21 cellular contexts compared by ENCODE assay signal in the genomic region with DNA sequence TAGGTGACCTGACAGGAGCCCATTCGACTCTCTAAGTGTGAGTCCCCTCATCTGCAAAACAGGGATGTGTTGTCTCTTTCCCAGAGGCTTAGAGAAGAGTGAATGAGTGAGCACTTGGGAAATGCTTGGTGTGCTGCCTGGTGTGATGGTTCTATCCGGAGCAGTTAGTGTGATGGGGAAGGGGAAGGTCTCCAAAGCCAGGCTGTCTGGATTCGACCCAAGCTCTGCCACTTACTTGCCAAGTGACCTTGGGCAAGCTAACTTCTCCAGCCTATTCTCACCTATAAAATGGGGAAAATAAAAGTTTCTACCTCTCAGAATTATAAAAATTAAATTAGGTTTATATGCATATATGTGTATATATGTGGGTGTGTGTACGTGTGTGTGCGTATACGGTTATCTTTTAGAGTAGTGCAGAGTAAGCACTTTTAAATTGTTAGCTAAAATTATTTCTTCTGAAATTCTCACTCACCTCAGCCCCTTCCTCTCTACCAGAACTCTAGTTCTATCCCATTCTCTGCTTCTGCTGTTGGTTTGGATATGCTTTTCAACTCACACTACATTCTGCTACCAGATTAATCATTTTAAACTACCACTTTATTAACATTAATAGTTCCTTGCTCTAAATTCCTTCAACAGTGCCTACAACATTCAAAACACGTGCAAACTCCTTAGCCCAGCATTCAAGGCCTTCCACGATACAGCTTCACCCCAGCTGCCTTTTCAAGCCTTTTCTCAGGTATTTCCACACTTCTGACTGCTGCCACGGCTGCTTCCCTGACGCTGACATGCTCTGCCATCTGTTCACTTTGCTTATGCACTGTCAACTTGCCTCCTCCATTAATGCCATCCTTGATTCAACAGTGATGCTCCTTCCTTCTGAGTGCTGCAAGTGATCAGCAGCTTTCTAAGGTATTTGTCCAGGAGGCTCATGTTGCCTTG. TPM values are rescaled to one million over a fixed set of nuclear protein-coding genes. Genes with fewer than 3 reads are reported as not detected.
DNase-seq lines count a peak whose midpoint lies in the region; ATAC-seq and TF ChIP-seq lines count a peak whose summit lies in the region.
"Had no signal": no experiment of that assay in that cellular context is flagged by ENCODE, and none has a peak within 500 bp of the region (broad histone marks: within the 10 kb centered on the region; RNA-seq: fewer than 3 reads in every experiment).

No MANE protein-coding gene starts in this region.

- H3K4ac ChIP-seq in neuronal stem cell (ENCODE audit: low read length) = no peak overlapping the region

- no peak overlapping the region for H3K4me3 Mint-ChIP-seq in CD8-positive, alpha-beta memory T cell
- H3K4me3 Mint-ChIP-seq in central memory CD8-positive, alpha-beta T cell = no peak overlapping the region
- H3K4me3 Mint-ChIP-seq: activated CD4-positive, alpha-beta T cell treated with anti-CD3 and anti-CD28 coated beads for 36 hours; activated naive CD8-positive, alpha-beta T cell treated with anti-CD3 and anti-CD28 coated beads, Interleukin-2, amount 10 ng/mL, durations not matched to agents 7 days and 5 days had no signal

- H4K91ac ChIP-seq in neuronal stem cell (ENCODE audit: low read depth, low read length, poor library complexity) = no peak overlapping the region

- H2BK12ac ChIP-seq in neuronal stem cell (ENCODE audit: low read length) = no peak overlapping the region

- peaks cover 13 to 80% (median 39%) of the 10 kb centered on the region in 3 donors for H3K36me3 Mint-ChIP-seq in CD8-positive, alpha-beta memory T cell
- H3K36me3 Mint-ChIP-seq in central memory CD8-positive, alpha-beta T cell (ENCODE audit: insufficient read depth) = peaks cover 56% of the 10 kb centered on the region

- H3K27me3 Mint-ChIP-seq in CD8-positive, alpha-beta memory T cell = no peaks in the 10 kb centered on the region
- no peaks in the 10 kb centered on the region for H3K27me3 Mint-ChIP-seq in central memory CD8-positive, alpha-beta T cell
- H3K27me3 Mint-ChIP-seq: activated CD4-positive, alpha-beta T cell treated with anti-CD3 and anti-CD28 coated beads for 36 hours; activated naive CD8-positive, alpha-beta T cell treated with anti-CD3 and anti-CD28 coated beads, Interleukin-2, amount 10 ng/mL, durations not matched to agents 7 days and 5 days had no signal

- H3K27me3 ChIP-seq in CD8-positive, alpha-beta memory T cell (ENCODE audit: insufficient read depth, low read length, poor library complexity, severe bottlenecking) = no peaks in the 10 kb centered on the region
- H3K27me3 ChIP-seq in neuronal stem cell (ENCODE audit: control insufficient read depth in 3 of 3, insufficient read depth in 3 of 3, low read depth in 1 of 3, low read length in 3 of 3) = no peaks in the 10 kb centered on the region
- no peaks in the 10 kb centered on the region for H3K27me3 ChIP-seq in Peyer's patch
- H3K27me3 ChIP-seq: spleen, tibial artery had no signal

- H3K4me3 ChIP-seq in CD8-positive, alpha-beta memory T cell (ENCODE audit: low read length) = no peak overlapping the region
- H3K4me3 ChIP-seq in HEK293 (ENCODE audit: low read depth, low read length) = no peak overlapping the region
- no peak overlapping the region for H3K4me3 ChIP-seq in neuronal stem cell (ENCODE audit: low read length in 2 of 2)
- no peak overlapping the region for H3K4me3 ChIP-seq in Peyer's patch
- H3K4me3 ChIP-seq: spleen, tibial artery had no signal

- ATAC-seq in central memory CD8-positive, alpha-beta T cell (replicated peaks; ENCODE audit: extremely low read depth, poor library complexity, severe bottlenecking) = no peak
- ATAC-seq in HG03520 (IDR thresholded peaks at IDR 0.05; ENCODE audit: unreplicated experiment) = no peak
- ATAC-seq: activated CD4-positive, alpha-beta T cell treated with anti-CD3 and anti-CD28 coated beads for 36 hours had no signal

- no peak overlapping the region for H2AK5ac ChIP-seq in neuronal stem cell (ENCODE audit: low read depth, low read length)

- TF ChIP-seq POLR2A in Peyer's patch (IDR thresholded peaks at IDR 0.05) = no peak

- H3K4me1 Mint-ChIP-seq in CD8-positive, alpha-beta memory T cell = peaks cover 18 to 41% (median 37%) of the 10 kb centered on the region in 3 donors
- H3K4me1 Mint-ChIP-seq in central memory CD8-positive, alpha-beta T cell = peaks cover 27% of the 10 kb centered on the region

- H3K27ac Mint-ChIP-seq in CD8-positive, alpha-beta memory T cell = peak overlapping the region in 5 of 8 donors; percentile 1 to 64 (median 60)
- peak overlapping the region; percentile 11 for H3K27ac Mint-ChIP-seq in central memory CD8-positive, alpha-beta T cell (ENCODE audit: low read depth)
- H3K27ac Mint-ChIP-seq: activated CD4-positive, alpha-beta T cell treated with anti-CD3 and anti-CD28 coated beads for 36 hours; activated naive CD8-positive, alpha-beta T cell treated with anti-CD3 and anti-CD28 coated beads, Interleukin-2, amount 10 ng/mL, durations not matched to agents 7 days and 5 days had no signal

- H3K9me3 Mint-ChIP-seq in CD8-positive, alpha-beta memory T cell = no peaks in the 10 kb centered on the region
- no peaks in the 10 kb centered on the region for H3K9me3 Mint-ChIP-seq in central memory CD8-positive, alpha-beta T cell
- H3K9me3 Mint-ChIP-seq: activated naive CD8-positive, alpha-beta T cell treated with anti-CD3 and anti-CD28 coated beads, Interleukin-2, amount 10 ng/mL, durations not matched to agents 7 days and 5 days had no signal

- no peak overlapping the region for H3K18ac ChIP-seq in neuronal stem cell (ENCODE audit: low read length)

- WGBS in neuronal stem cell (ENCODE audit: extremely low coverage in 2 of 2, insufficient read length in 2 of 2, insufficient replicate concordance in 1 of 2), 2 donors = 100% methylated on average over 1 of the region's 10 CpGs; no CpG with 5 or more reads in 1 of the 2 donors

- no peak overlapping the region for H3K14ac ChIP-seq in neuronal stem cell (ENCODE audit: low read length)

- CTCF ChIA-PET in CD8-positive, alpha-beta memory T cell (lab: Charles Lee) = interaction anchor here (1.2 to 1.9 kb wide), 2 partner anchors 9 to 94 kb away, joined by 3 to 6 read pairs; no protein-coding TSS in a partner anchor
- CTCF ChIA-PET in HEK293 (lab: Yijun Ruan, JAX) = interaction anchor here (0.6 to 1.5 kb wide), 2 partner anchors 412 to 715 kb away, joined by 3 to 6 read pairs; no protein-coding TSS in a partner anchor

- no peaks in the 10 kb centered on the region for H3K9me3 ChIP-seq in CD8-positive, alpha-beta memory T cell (ENCODE audit: low read length)
- H3K9me3 ChIP-seq in HEK293 (ENCODE audit: control insufficient read depth, insufficient read depth, low read depth, low read length) (no peaks in the 10 kb centered on the region), neuronal stem cell (replicated peaks in 1 of 2; ENCODE audit: control insufficient read depth in 2 of 2, insufficient read depth in 1 of 2, low read depth in 1 of 2, low read length in 2 of 2) (no peaks in the 10 kb centered on the region), Peyer's patch (no peaks in the 10 kb centered on the region)
- H3K9me3 ChIP-seq: SK-N-SH, spleen, tibial artery had no signal

- no peak overlapping the region for H2BK5ac ChIP-seq in neuronal stem cell (ENCODE audit: low read length)

- no peaks in the 10 kb centered on the region for H3K79me1 ChIP-seq in neuronal stem cell (ENCODE audit: low read depth, low read length)

- no peak overlapping the region for H4K8ac ChIP-seq in neuronal stem cell (ENCODE audit: low read depth, low read length)

- POLR2A ChIA-PET in CD8-positive, alpha-beta memory T cell (lab: Charles Lee) = no interaction called here
- POLR2A ChIA-PET in HEK293 (lab: Yijun Ruan, JAX) = no interaction called here

- no peak for TF ChIP-seq CTCF in HEK293 (tag by site-specific recombination; IDR thresholded peaks at IDR 0.05)
- TF ChIP-seq CTCF in Peyer's patch (IDR thresholded peaks at IDR 0.05) = no peak

- H3K4me1 ChIP-seq in CD8-positive, alpha-beta memory T cell (ENCODE audit: insufficient read depth, low read length) = no peaks in the 10 kb centered on the region
- H3K4me1 ChIP-seq in HEK293 (ENCODE audit: control insufficient read depth, insufficient read depth, low read length) = no peaks in the 10 kb centered on the region
- peaks cover 0 to 6% of the 10 kb centered on the region in 2 donors for H3K4me1 ChIP-seq in neuronal stem cell (ENCODE audit: control insufficient read depth in 2 of 2, insufficient read depth in 1 of 2, low read depth in 1 of 2, low read length in 2 of 2)
- peaks cover 0 to 4% (median 0%) of the 10 kb centered on the region in 4 donors for H3K4me1 ChIP-seq in Peyer's patch

- no peak overlapping the region for H2BK120ac ChIP-seq in neuronal stem cell (ENCODE audit: low read depth, low read length)

- no peak overlapping the region for H3K9ac ChIP-seq in neuronal stem cell (ENCODE audit: low read depth, low read length, poor library complexity)
- H3K9ac ChIP-seq: KMS-11, SK-N-SH had no signal

- H3K27ac ChIP-seq in CD8-positive, alpha-beta memory T cell (ENCODE audit: low read depth, low read length) = no peak overlapping the region
- H3K27ac ChIP-seq in HEK293 (ENCODE audit: extremely low read depth, low read depth, low read length) = no peak overlapping the region
- peak overlapping the region; percentile 3 for H3K27ac ChIP-seq in neuronal stem cell (replicated peaks; ENCODE audit: low read length)
- H3K27ac ChIP-seq in Peyer's patch = no peak overlapping the region
- H3K27ac ChIP-seq: epithelial cell of prostate, KMS-11, spleen had no signal

- H3K4me2 ChIP-seq in neuronal stem cell (ENCODE audit: insufficient read depth, low read length, poor library complexity, severe bottlenecking) = no peak overlapping the region
- H3K4me2 ChIP-seq: KMS-11, SK-N-SH had no signal

- no peak for DNase-seq in CD8-positive, alpha-beta memory T cell
- DNase-seq in central memory CD8-positive, alpha-beta T cell (ENCODE audit: low spot score in 2 of 2) = no peak
- no peak for DNase-seq in neuronal stem cell (ENCODE audit: low spot score)
- no peak for DNase-seq in stimulated activated CD4-positive, alpha-beta T cell treated with anti-CD3 and anti-CD28 coated beads, Interleukin-1b, Interleukin-23, amount 100 ng/mL, for 48 hours
- no peak for DNase-seq in Peyer's patch
- DNase-seq: activated CD4-positive, alpha-beta T cell treated with anti-CD3 and anti-CD28 coated beads for 36 hours; activated CD8-positive, alpha-beta memory T cell treated with anti-CD3 and anti-CD28 coated beads for 24 hours; activated naive CD8-positive, alpha-beta T cell treated with anti-CD3 and anti-CD28 coated beads, Interleukin-2, amount 10 ng/mL, durations not matched to agents 7 days and 5 days; activated T-cell treated with anti-CD3 and anti-CD28 coated beads, Interleukin-2, amount 50 U/mL, for 1 hour; DND-41; NCI-H146; SK-N-SH; spleen; stimulated activated CD4-positive, alpha-beta T cell treated with anti-CD3 and anti-CD28 coated beads, Interleukin-4, amount 100 ng/mL, for 1 hour; stimulated activated naive CD4-positive, alpha-beta T cell treated with Interleukin-2 at 50 U/mL for 16 hours; T-helper 2 cell; tibial artery had no signal

- no peak overlapping the region for H3K23ac ChIP-seq in neuronal stem cell (ENCODE audit: low read depth, low read length, poor library complexity)

- H2BK15ac ChIP-seq in neuronal stem cell (ENCODE audit: low read length) = no peak overlapping the region

- H3K36me3 ChIP-seq in CD8-positive, alpha-beta memory T cell (ENCODE audit: insufficient read depth, low read length) = peaks cover 35% of the 10 kb centered on the region
- peaks cover 50 to 60% of the 10 kb centered on the region in 2 experiments for H3K36me3 ChIP-seq in HEK293 (ENCODE audit: control insufficient read depth in 2 of 2, insufficient read depth in 1 of 2, low read length in 2 of 2)
- peaks cover 28 to 85% of the 10 kb centered on the region in 2 donors for H3K36me3 ChIP-seq in neuronal stem cell (replicated peaks in 1 of 2; ENCODE audit: control insufficient read depth in 2 of 2, insufficient read depth in 2 of 2, low read length in 2 of 2)
- H3K36me3 ChIP-seq in Peyer's patch = peaks cover 0 to 62% (median 0%) of the 10 kb centered on the region in 3 donors

- no peak overlapping the region for H2AFZ ChIP-seq in neuronal stem cell (ENCODE audit: low read length)

RNA-seq across cellular contexts. Expression of gene DICER1, which starts 55.3 kb away (rescaled TPM):
- total RNA-seq in CD8-positive, alpha-beta memory T cell = 10 to 100 TPM; 57.9 to 62.0 TPM
- 15.0 TPM for polyA plus RNA-seq in CD8-positive, alpha-beta memory T cell
- 75.9 TPM for polyA plus RNA-seq in neuronal stem cell (2013, experiment 1 of 2)
- 77.6 TPM for polyA plus RNA-seq in neuronal stem cell (2013, experiment 2 of 2)
- 100 to 1,000 TPM in 1 of 4 donors, 10 to 100 TPM in 3; 64.3 to 125 (median 78.0) TPM for total RNA-seq in Peyer's patch
